27 cellular contexts compared by ENCODE assay signal in genomic region chr20:16119909-16120308, GRCh38.
"Had no signal": no experiment of that assay in that cellular context is flagged by ENCODE, and none has a peak within 500 bp of the region (broad histone marks: within the 10 kb centered on the region; RNA-seq: fewer than 3 reads in every experiment).

No MANE protein-coding gene starts in this region.

- ATAC-seq: stimulated activated effector memory CD8-positive, alpha-beta T cell treated with anti-CD3 and anti-CD28 coated beads, Interleukin-12 subunit alpha, Interleukin-12 subunit beta, amount 100 ng/mL, for 72 hours; stimulated activated memory B cell treated with anti-CD40 and anti-IgM and Interleukin-4, amounts not matched to agents 10 μg/mL and 1 μg/mL and 100 μg/mL, for 72 hours; stimulated activated naive B cell treated with anti-CD40 and anti-IgM and Interleukin-4, amounts not matched to agents 10 μg/mL and 1 μg/mL and 100 μg/mL, for 72 hours; stimulated activated naive CD8-positive, alpha-beta T cell treated with anti-CD3 and anti-CD28 coated beads, Interleukin-15, amount 100 ng/mL, for 72 hours; stimulated activated naive CD8-positive, alpha-beta T cell treated with anti-CD3 and anti-CD28 coated beads, Interleukin-15, Interleukin-2, amounts not matched to agents 100 U/mL and 50 U/mL, for 24 hours; upper lobe of right lung had no signal

- H3K27me3 ChIP-seq: stomach, suprapubic skin, testis, thyroid gland, tibial artery, tibial nerve, transverse colon, upper lobe of left lung, upper lobe of right lung, uterus, vagina had no signal

- H3K9me3 ChIP-seq: stomach, suprapubic skin, testis, thoracic aorta, thyroid gland, tibial artery, tibial nerve, transverse colon, upper lobe of left lung, upper lobe of right lung, uterus, vagina had no signal

- H3K4me3 ChIP-seq: stomach, suprapubic skin, testis, thoracic aorta, thyroid gland, tibial artery, tibial nerve, transverse colon, upper lobe of left lung, upper lobe of right lung, uterus, vagina had no signal

- FAIRE-seq: urothelium cell line had no signal

- DNase-seq: stimulated activated CD4-positive, alpha-beta T cell treated with anti-CD3 and anti-CD28 coated beads, Interleukin-2, amount 100 ng/mL, for 48 hours; stimulated activated CD4-positive, alpha-beta T cell treated with anti-CD3 and anti-CD28 coated beads, Interleukin-4, amount 100 ng/mL, for 1 hour; stimulated activated CD4-positive, alpha-beta T cell treated with anti-CD3 and anti-CD28 coated beads, Interleukin-4, amount 100 ng/mL, for 24 hours; stimulated activated CD4-positive, alpha-beta T cell treated with anti-CD3 and anti-CD28 coated beads, Interleukin-4, amount 100 ng/mL, for 4 hours; stimulated activated CD8-positive, alpha-beta memory T cell treated with anti-CD3 and anti-CD28 coated beads, Interleukin-4, amount 100 ng/mL, for 48 hours; stimulated activated naive B cell treated with anti-CD40 and anti-IgM and Interleukin-4, amounts not matched to agents 10 μg/mL and 1 μg/mL and 100 μg/mL, for 72 hours; stimulated activated naive CD4-positive, alpha-beta T cell; stimulated activated naive CD4-positive, alpha-beta T cell treated with Interleukin-2 at 50 U/mL for 16 hours; stimulated activated naive CD8-positive, alpha-beta T cell treated with anti-CD3 and anti-CD28 coated beads, Interleukin-15, amount 100 ng/mL, for 72 hours; stimulated activated naive CD8-positive, alpha-beta T cell treated with anti-CD3 and anti-CD28 coated beads, Interleukin-15, Interleukin-2, amounts not matched to agents 100 U/mL and 50 U/mL, for 24 hours; stomach; substantia nigra; testis; thyroid gland; tibial artery; transverse colon; trophoblast cell; upper lobe of left lung; upper lobe of right lung; uterus had no signal

- H3K4me1 ChIP-seq: stomach, testis, transverse colon, uterus, vagina had no signal

- H3K27ac ChIP-seq: stomach, suprapubic skin, testis, thoracic aorta, thyroid gland, tibial artery, tibial nerve, transverse colon, upper lobe of left lung, upper lobe of right lung, uterus, vagina had no signal

- H3K36me3 ChIP-seq: stomach, suprapubic skin, thoracic aorta, thyroid gland, tibial artery, tibial nerve, transverse colon, upper lobe of left lung, upper lobe of right lung, uterus, vagina had no signal
